In the genomic region with DNA sequence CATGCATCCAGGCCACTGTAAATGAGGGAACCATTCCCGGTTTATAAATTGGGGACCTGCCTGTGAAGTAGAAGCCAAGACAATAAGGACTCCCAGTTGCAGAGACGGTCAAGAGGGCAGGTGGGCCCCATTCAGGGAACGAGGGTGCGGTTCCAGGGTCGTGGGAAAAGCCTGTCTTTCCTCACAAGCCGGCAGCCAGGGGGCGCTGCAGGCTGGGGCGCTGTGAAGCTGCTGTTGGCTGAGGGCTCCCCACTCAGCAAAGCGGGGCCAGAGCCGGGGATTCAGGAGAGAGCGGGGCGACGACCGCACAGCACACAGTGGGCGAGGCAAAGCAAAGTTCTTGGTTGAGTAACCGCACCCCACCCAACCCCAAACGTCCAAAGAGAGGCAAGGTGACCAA, we compare ENCODE assay signal across 10 cellular contexts. TPM values are rescaled to one million over a fixed set of nuclear protein-coding genes. Genes with fewer than 3 reads are reported as not detected.
DNase-seq lines count a peak whose midpoint lies in the region; ATAC-seq and TF ChIP-seq lines count a peak whose summit lies in the region.
"Had no signal": no experiment of that assay in that cellular context is flagged by ENCODE, and none has a peak within 500 bp of the region (broad histone marks: within the 10 kb centered on the region; RNA-seq: fewer than 3 reads in every experiment).

No MANE protein-coding gene starts in this region.

- DNase-seq in MCF 10A (ENCODE audit: unreplicated experiment) (no peak), breast epithelium (ENCODE audit: low spot score in 2 of 2) (no peak), iPS-NIHi11 (ENCODE audit: low spot score) (peak; percentile 47), tibial nerve (ENCODE audit: low spot score in 2 of 2) (no peak), dedifferentiated amniotic fluid mesenchymal stem cell (ENCODE audit: extremely low spot score) (no peak), SKM-1 (lab: John Stamatoyannopoulos, UW; ENCODE audit: unreplicated experiment) (no peak)
- DNase-seq in activated T-cell treated with anti-CD3 and anti-CD28 coated beads, Interleukin-2, amount 50 U/mL, for 1 hour: peak; percentile 60

- peaks cover 42% of the 10 kb centered on the region for H3K36me3 Mint-ChIP-seq in MCF 10A (ENCODE audit: insufficient read depth, unreplicated experiment)

- H3K27me3 Mint-ChIP-seq in MCF 10A (ENCODE audit: insufficient read depth, unreplicated experiment): no peaks in the 10 kb centered on the region
- H3K27me3 Mint-ChIP-seq: effector memory CD8-positive, alpha-beta T cell had no signal

- no peak for ATAC-seq in HG02678 (IDR thresholded peaks at IDR 0.05; ENCODE audit: unreplicated experiment)
- ATAC-seq: effector memory CD8-positive, alpha-beta T cell had no signal

- TF ChIP-seq CTCF in MCF 10A (IDR thresholded peaks at IDR 0.05; ENCODE audit: unreplicated experiment): peak; percentile 22
- no peak for TF ChIP-seq CTCF in breast epithelium (IDR thresholded peaks at IDR 0.05)
- TF ChIP-seq CTCF in tibial nerve (IDR thresholded peaks at IDR 0.05): peak in 3 of 5 experiments; percentile 14 to 21 (median 17)

- no peak overlapping the region for H3K27ac Mint-ChIP-seq in MCF 10A (ENCODE audit: low read depth, unreplicated experiment)

- H3K27me3 ChIP-seq in breast epithelium: no peaks in the 10 kb centered on the region
- H3K27me3 ChIP-seq in tibial nerve: no peaks in the 10 kb centered on the region

- H3K4me3 ChIP-seq in breast epithelium: no peak overlapping the region
- H3K4me3 ChIP-seq in tibial nerve: no peak overlapping the region

- CTCF ChIA-PET in MCF 10A (lab: Yijun Ruan, JAX): interaction anchor here (0.6 to 1.1 kb wide), 6 partner anchors 13 to 870 kb away, joined by 3 read pairs; no protein-coding TSS in a partner anchor

- H3K4me1 ChIP-seq in breast epithelium (no peaks in the 10 kb centered on the region), tibial nerve (no peaks in the 10 kb centered on the region)

- TF ChIP-seq EP300 in tibial nerve (IDR thresholded peaks at IDR 0.05): no peak

- POLR2A ChIA-PET in MCF 10A (lab: Yijun Ruan, JAX): no interaction called here

- no peaks in the 10 kb centered on the region for H3K9me3 Mint-ChIP-seq in MCF 10A (ENCODE audit: unreplicated experiment)
- H3K9me3 Mint-ChIP-seq: effector memory CD8-positive, alpha-beta T cell had no signal

- no peak overlapping the region for H3K4me3 Mint-ChIP-seq in MCF 10A (ENCODE audit: unreplicated experiment)
- H3K4me3 Mint-ChIP-seq: effector memory CD8-positive, alpha-beta T cell; neural crest cell had no signal

- TF ChIP-seq POLR2A in breast epithelium (IDR thresholded peaks at IDR 0.05) (no peak), tibial nerve (IDR thresholded peaks at IDR 0.05) (no peak)

- no TSS peak for BruUV-seq in MCF 10A (replicated peaks; lab: Mats Ljungman, UMichigan)

- intact Hi-C loops in MCF 10A (cut with micrococcal nuclease): no loop called here
- intact Hi-C loops in breast epithelium (cut with DNase I; ENCODE audit: low total_unique reads): no loop called here

- H3K36me3 ChIP-seq in breast epithelium (no peaks in the 10 kb centered on the region), tibial nerve (peaks cover 0 to 54% (median 0%) of the 10 kb centered on the region in 3 donors)

- H3K27ac ChIP-seq in breast epithelium (no peak overlapping the region), tibial nerve (no peak overlapping the region)

- peaks cover 5% of the 10 kb centered on the region for H3K4me1 Mint-ChIP-seq in MCF 10A (ENCODE audit: insufficient read depth, unreplicated experiment)
- H3K4me1 Mint-ChIP-seq: neural crest cell had no signal

- WGBS in tibial nerve, 2 donors: 58 to 62% methylated on average over 17 of the region's 17 CpGs

- H3K9me3 ChIP-seq in breast epithelium (no peaks in the 10 kb centered on the region), tibial nerve (no peaks in the 10 kb centered on the region)

RNA-seq across cellular contexts. Expression of gene CDRT15, which starts 24.9 kb away (rescaled TPM):
- total RNA-seq in MCF 10A (2022) (not detected in 2 replicates), breast epithelium (not detected), tibial nerve (not detected)
- total RNA-seq: neural crest cell had no signal

Comparison
In these comparisons a context has a peak if more than half of its experiments do, and no peak if none do; other contexts are left out.
1. CTCF ChIP-seq: peak in MCF 10A (single experiment) and tibial nerve (3 of 5); none in breast epithelium (0 of 3).
2. DNase-seq: peak in activated T-cell treated with anti-CD3 and anti-CD28 coated beads, Interleukin-2, amount 50 U/mL, for 1 hour (single experiment) and iPS-NIHi11 (single experiment); none in MCF 10A (single experiment), breast epithelium (0 of 2), tibial nerve (0 of 2), dedifferentiated amniotic fluid mesenchymal stem cell (single experiment) and SKM-1 (single experiment).